In the genomic region with DNA sequence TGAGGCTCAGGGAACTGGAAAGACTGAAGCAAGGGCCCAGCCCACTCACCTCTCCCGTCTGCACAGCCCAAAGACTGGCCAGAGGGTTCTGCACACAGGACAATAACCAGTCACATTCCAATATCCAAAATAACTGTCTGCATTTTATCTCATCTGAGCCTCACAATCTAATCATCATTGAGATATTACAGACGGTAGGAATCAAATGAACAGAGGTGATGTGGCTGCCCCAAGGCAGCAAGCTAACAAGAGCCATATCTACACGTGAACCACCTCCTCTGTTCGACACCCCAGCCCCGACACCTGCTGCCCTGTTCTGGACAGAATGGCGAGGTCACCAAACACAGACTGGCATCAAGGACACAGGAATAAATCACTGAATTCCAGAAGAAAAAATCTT, we compare ENCODE assay signal across 1 cellular context.
TF ChIP-seq lines count a peak whose summit lies in the region.

No MANE protein-coding gene starts in this region.

TF ChIP-seq in A549, 52 proteins besides CTCF, POLR2A, EP300 and RAD21 (continued from another document):
- TF ChIP-seq, protein P1, sequence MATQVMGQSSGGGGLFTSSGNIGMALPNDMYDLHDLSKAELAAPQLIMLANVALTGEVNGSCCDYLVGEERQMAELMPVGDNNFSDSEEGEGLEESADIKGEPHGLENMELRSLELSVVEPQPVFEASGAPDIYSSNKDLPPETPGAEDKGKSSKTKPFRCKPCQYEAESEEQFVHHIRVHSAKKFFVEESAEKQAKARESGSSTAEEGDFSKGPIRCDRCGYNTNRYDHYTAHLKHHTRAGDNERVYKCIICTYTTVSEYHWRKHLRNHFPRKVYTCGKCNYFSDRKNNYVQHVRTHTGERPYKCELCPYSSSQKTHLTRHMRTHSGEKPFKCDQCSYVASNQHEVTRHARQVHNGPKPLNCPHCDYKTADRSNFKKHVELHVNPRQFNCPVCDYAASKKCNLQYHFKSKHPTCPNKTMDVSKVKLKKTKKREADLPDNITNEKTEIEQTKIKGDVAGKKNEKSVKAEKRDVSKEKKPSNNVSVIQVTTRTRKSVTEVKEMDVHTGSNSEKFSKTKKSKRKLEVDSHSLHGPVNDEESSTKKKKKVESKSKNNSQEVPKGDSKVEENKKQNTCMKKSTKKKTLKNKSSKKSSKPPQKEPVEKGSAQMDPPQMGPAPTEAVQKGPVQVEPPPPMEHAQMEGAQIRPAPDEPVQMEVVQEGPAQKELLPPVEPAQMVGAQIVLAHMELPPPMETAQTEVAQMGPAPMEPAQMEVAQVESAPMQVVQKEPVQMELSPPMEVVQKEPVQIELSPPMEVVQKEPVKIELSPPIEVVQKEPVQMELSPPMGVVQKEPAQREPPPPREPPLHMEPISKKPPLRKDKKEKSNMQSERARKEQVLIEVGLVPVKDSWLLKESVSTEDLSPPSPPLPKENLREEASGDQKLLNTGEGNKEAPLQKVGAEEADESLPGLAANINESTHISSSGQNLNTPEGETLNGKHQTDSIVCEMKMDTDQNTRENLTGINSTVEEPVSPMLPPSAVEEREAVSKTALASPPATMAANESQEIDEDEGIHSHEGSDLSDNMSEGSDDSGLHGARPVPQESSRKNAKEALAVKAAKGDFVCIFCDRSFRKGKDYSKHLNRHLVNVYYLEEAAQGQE (IDR thresholded peaks at IDR 0.05) = no peak
- TF ChIP-seq TP53 (CRISPR knock-in tag; IDR thresholded peaks at IDR 0.05) = no peak
- TF ChIP-seq PBX3 (IDR thresholded peaks at IDR 0.05) = no peak
- TF ChIP-seq NR3C1 (IDR thresholded peaks at IDR 0.05) = no peak
- TF ChIP-seq RFX5 (IDR thresholded peaks at IDR 0.05) = no peak
- no peak for TF ChIP-seq CBX8 (IDR thresholded peaks at IDR 0.05)
- TF ChIP-seq ELK1 (IDR thresholded peaks at IDR 0.05; ENCODE audit: low read depth, low read length) = no peak
- no peak for TF ChIP-seq HMGXB4 (CRISPR knock-in tag; IDR thresholded peaks at IDR 0.05; ENCODE audit: borderline replicate concordance)
- TF ChIP-seq SMC3 (IDR thresholded peaks at IDR 0.05) = no peak
- no peak for TF ChIP-seq JUNB (IDR thresholded peaks at IDR 0.05)
- no peak for TF ChIP-seq ATOH8 (CRISPR knock-in tag; IDR thresholded peaks at IDR 0.05; ENCODE audit: low read depth)
- TF ChIP-seq HEYL (CRISPR knock-in tag; IDR thresholded peaks at IDR 0.05) = no peak
- TF ChIP-seq SREBF2 (IDR thresholded peaks at IDR 0.05) = no peak
